In genomic region chr15:42553549-42553948, GRCh38 we compare ENCODE assay signal across 18 cellular contexts. TPM values are rescaled to one million over a fixed set of nuclear protein-coding genes. Genes with fewer than 3 reads are reported as not detected.
DNase-seq lines count a peak whose midpoint lies in the region; ATAC-seq, FAIRE-seq and TF ChIP-seq lines count a peak whose summit lies in the region.
"Had no signal": no experiment of that assay in that cellular context is flagged by ENCODE, and none has a peak within 500 bp of the region (broad histone marks: within the 10 kb centered on the region; RNA-seq: fewer than 3 reads in every experiment).

No MANE protein-coding gene starts in this region.

- peaks cover 27% of the 10 kb centered on the region for H3K4me1 Mint-ChIP-seq in activated naive CD8-positive, alpha-beta T cell treated with anti-CD3 and anti-CD28 coated beads, Interleukin-2, amount 10 ng/mL, durations not matched to agents 7 days and 5 days
- peaks cover 25% of the 10 kb centered on the region for H3K4me1 Mint-ChIP-seq in activated naive CD8-positive, alpha-beta T cell treated with anti-CD3 and anti-CD28 coated beads, Interleukin-2, amount 50 U/mL, for 24 hours

- peaks cover 86% of the 10 kb centered on the region for H3K79me2 ChIP-seq in OCI-LY7 (ENCODE audit: insufficient read depth, low read depth, low read length)
- H3K79me2 ChIP-seq in K562 (ENCODE audit: control insufficient read depth, insufficient read depth, low read length), result peaks cover 77% of the 10 kb centered on the region

- no TSS peak for BruUV-seq in OCI-LY7 (replicated peaks; lab: Mats Ljungman, UMichigan)
- no TSS peak for BruUV-seq in K562 (replicated peaks; lab: Mats Ljungman, UMichigan)

- H3K9me3 ChIP-seq in OCI-LY7 (ENCODE audit: low read length) (no peaks in the 10 kb centered on the region), K562 (replicated peaks; ENCODE audit: control insufficient read depth, insufficient read depth, low read depth, low read length) (no peaks in the 10 kb centered on the region), upper lobe of right lung (no peaks in the 10 kb centered on the region), ascending aorta (no peaks in the 10 kb centered on the region)
- H3K9me3 ChIP-seq: Caco-2 had no signal

- no peak overlapping the region for H3K9ac ChIP-seq in K562 (ENCODE audit: insufficient read depth in 1 of 2, low read depth in 2 of 2, low read length in 2 of 2)

- no peak for TF ChIP-seq RAD21 in K562 (CRISPR knock-in tag; conservative IDR thresholded peaks at IDR 0.05 in 1 of 2, IDR thresholded peaks at IDR 0.05 in 1 of 2)

- intact Hi-C loops in OCI-LY7 (cut with micrococcal nuclease; ENCODE audit: unreplicated experiment), result loop anchor here (10.0 kb wide), 1 partner anchor 279 kb away; the partner anchor contains the start of genes GANC and TMEM87A
- intact Hi-C loops in K562 (cut with micrococcal nuclease), result no loop called here
- intact Hi-C loops in upper lobe of right lung (cut with DNase I), result loop anchor here (10.0 kb wide), 1 partner anchor 91 kb away; no protein-coding TSS in a partner anchor
- intact Hi-C loops in ascending aorta (cut with DNase I), result no loop called here

- H3K27me3 ChIP-seq in K562 (ENCODE audit: control insufficient read depth in 2 of 2, insufficient read depth in 2 of 2, low read length in 2 of 2), result no peaks in the 10 kb centered on the region
- no peaks in the 10 kb centered on the region for H3K27me3 ChIP-seq in upper lobe of right lung
- H3K27me3 ChIP-seq in ascending aorta, result no peaks in the 10 kb centered on the region

- H3K4me3 Mint-ChIP-seq in activated naive CD8-positive, alpha-beta T cell treated with anti-CD3 and anti-CD28 coated beads, Interleukin-2, amount 10 ng/mL, durations not matched to agents 7 days and 5 days, result no peak overlapping the region
- no peak overlapping the region for H3K4me3 Mint-ChIP-seq in activated naive CD8-positive, alpha-beta T cell treated with anti-CD3 and anti-CD28 coated beads, Interleukin-2, amount 50 U/mL, for 24 hours
- H3K4me3 Mint-ChIP-seq: H9 had no signal

- ATAC-seq in activated naive CD8-positive, alpha-beta T cell treated with anti-CD3 and anti-CD28 coated beads, Interleukin-2, amount 10 ng/mL, durations not matched to agents 7 days and 5 days (ENCODE audit: low read depth), result no peak
- ATAC-seq in activated naive CD8-positive, alpha-beta T cell treated with anti-CD3 and anti-CD28 coated beads, Interleukin-2, amount 50 U/mL, for 24 hours, result no peak
- ATAC-seq in K562 (no peak), upper lobe of right lung (no peak)

- TF ChIP-seq EP300 in K562 (IDR thresholded peaks at IDR 0.05; ENCODE audit: low read length), result no peak; the same call in 1 of the 2 replicates

- POLR2A ChIA-PET in activated naive CD8-positive, alpha-beta T cell treated with anti-CD3 and anti-CD28 coated beads, Interleukin-2, amount 10 ng/mL, durations not matched to agents 7 days and 5 days (lab: Charles Lee), result no interaction called here
- POLR2A ChIA-PET in OCI-LY7 (lab: Charles Lee) (interaction anchor here (0.6 kb wide), 1 partner anchor 9 kb away, joined by 4 read pairs; no protein-coding TSS in a partner anchor), K562 (lab: Yijun Ruan, JAX) (interaction anchor here (0.6 to 1.0 kb wide), 2 partner anchors 34 to 54 kb away, joined by 3 to 5 read pairs; no protein-coding TSS in a partner anchor)

- H3K4me2 ChIP-seq in OCI-LY7 (ENCODE audit: low read length) (peak overlapping the region; percentile 12; the same call in 1 of the 2 replicates), K562 (ENCODE audit: insufficient read depth, low read length) (0 out of 2 replicates have a peak overlapping the region, but pooled peaks have one; percentile 12)

- peaks cover 65% of the 10 kb centered on the region for H3K36me3 ChIP-seq in OCI-LY7 (ENCODE audit: insufficient read depth, low read length)
- peaks cover 47% of the 10 kb centered on the region; the same call in 2 of the 3 replicates for H3K36me3 ChIP-seq in K562 (ENCODE audit: control insufficient read depth, insufficient read depth, low read length)
- H3K36me3 ChIP-seq in upper lobe of right lung, result peaks cover 7% of the 10 kb centered on the region
- H3K36me3 ChIP-seq in ascending aorta, result peaks cover 0 to 3% of the 10 kb centered on the region in 2 donors

- CTCF ChIA-PET in OCI-LY7 (lab: Charles Lee; ENCODE audit: unreplicated experiment), result no interaction called here
- CTCF ChIA-PET in K562 (lab: Yijun Ruan, JAX; ENCODE audit: low intra/inter-chr PET ratio), result no interaction called here

- TF ChIP-seq CTCF in OCI-LY7 (conservative IDR thresholded peaks at IDR 0.05; ENCODE audit: low read length), result no peak
- no peak for TF ChIP-seq CTCF in K562 (IDR thresholded peaks at IDR 0.05 in 2 of 3, conservative IDR thresholded peaks at IDR 0.05 in 1 of 3; ENCODE audit: insufficient read depth in 2 of 3, low read depth in 1 of 3, low read length in 3 of 3)
- TF ChIP-seq CTCF in upper lobe of right lung (IDR thresholded peaks at IDR 0.05), result no peak
- no peak for TF ChIP-seq CTCF in ascending aorta (IDR thresholded peaks at IDR 0.05)

- H3K27ac ChIP-seq in OCI-LY7 (ENCODE audit: low read depth, low read length, poor library complexity, severe bottlenecking), result no peak overlapping the region
- H3K27ac ChIP-seq in K562 (ENCODE audit: extremely low read depth, low read depth, low read length), result no peak overlapping the region
- peak overlapping the region; percentile 30 for H3K27ac ChIP-seq in upper lobe of right lung
- no peak overlapping the region for H3K27ac ChIP-seq in ascending aorta
- H3K27ac ChIP-seq: C4-2B, HL-60 had no signal

- TF ChIP-seq POLR2A in K562 (conservative IDR thresholded peaks at IDR 0.05), result no peak

- no peaks in the 10 kb centered on the region for H3K9me3 Mint-ChIP-seq in activated naive CD8-positive, alpha-beta T cell treated with anti-CD3 and anti-CD28 coated beads, Interleukin-2, amount 10 ng/mL, durations not matched to agents 7 days and 5 days
- no peaks in the 10 kb centered on the region for H3K9me3 Mint-ChIP-seq in activated naive CD8-positive, alpha-beta T cell treated with anti-CD3 and anti-CD28 coated beads, Interleukin-2, amount 50 U/mL, for 24 hours
- H3K9me3 Mint-ChIP-seq: H9 had no signal

- no peaks in the 10 kb centered on the region for H3K9me2 ChIP-seq in OCI-LY7 (ENCODE audit: insufficient read depth, low read length)

- H3K36me3 Mint-ChIP-seq in activated naive CD8-positive, alpha-beta T cell treated with anti-CD3 and anti-CD28 coated beads, Interleukin-2, amount 10 ng/mL, durations not matched to agents 7 days and 5 days, result peaks cover 17% of the 10 kb centered on the region
- peaks cover 26% of the 10 kb centered on the region for H3K36me3 Mint-ChIP-seq in activated naive CD8-positive, alpha-beta T cell treated with anti-CD3 and anti-CD28 coated beads, Interleukin-2, amount 50 U/mL, for 24 hours (ENCODE audit: low read depth)

- DNase-seq in activated naive CD8-positive, alpha-beta T cell treated with anti-CD3 and anti-CD28 coated beads, Interleukin-2, amount 10 ng/mL, durations not matched to agents 7 days and 5 days, result no peak
- no peak for DNase-seq in activated naive CD8-positive, alpha-beta T cell treated with anti-CD3 and anti-CD28 coated beads, Interleukin-2, amount 50 U/mL, for 24 hours
- no peak for DNase-seq in OCI-LY7 (ENCODE audit: low spot score)
- no peak for DNase-seq in K562 (ENCODE audit: extremely low read depth in 1 of 4, low spot score in 3 of 4)
- DNase-seq in upper lobe of right lung, result no peak
- DNase-seq in 8988T, result no peak
- DNase-seq in ascending aorta (ENCODE audit: low spot score in 2 of 2), result no peak
- DNase-seq in LoVo (ENCODE audit: low spot score), result no peak
- DNase-seq: Caco-2, GF-D8, H9, Kasumi-1, NCI-H1417 treated with DMSO at 0.1 percent for 48 hours, NCI-H187 treated with DMSO at 0.1 percent for 48 hours, NCI-H226, NCI-H524 treated with DMSO at 0.1 percent for 48 hours had no signal

- no peak overlapping the region for H2AFZ ChIP-seq in OCI-LY7 (ENCODE audit: low read length)
- no peak overlapping the region for H2AFZ ChIP-seq in K562 (ENCODE audit: low read depth, low read length)

- H3K4me3 ChIP-seq in OCI-LY7 (ENCODE audit: low read depth, low read length, poor library complexity, severe bottlenecking) (no peak overlapping the region), K562 (no peak overlapping the region), upper lobe of right lung (no peak overlapping the region), ascending aorta (no peak overlapping the region)

- 14% methylated on average over 1 of the region's 1 CpG for WGBS in K562 (ENCODE audit: insufficient coverage, low coverage, missing lambda C conversion rate)

- H3K4me1 ChIP-seq in OCI-LY7 (ENCODE audit: insufficient read depth, low read length, poor library complexity, severe bottlenecking) (peaks cover 23% of the 10 kb centered on the region), K562 (replicated peaks in 1 of 2; ENCODE audit: control insufficient read depth in 2 of 2, insufficient read depth in 2 of 2, low read length in 2 of 2) (peaks cover 4 to 6% of the 10 kb centered on the region in 2 experiments; a peak in 3 of 5 replicates), upper lobe of right lung (peaks cover 9% of the 10 kb centered on the region), ascending aorta (peaks cover 0 to 4% of the 10 kb centered on the region in 2 donors)
- H3K4me1 ChIP-seq: Caco-2 had no signal

- in situ Hi-C loops in K562 (cut with MboI), result no loop called here

- H3K27ac Mint-ChIP-seq in activated naive CD8-positive, alpha-beta T cell treated with anti-CD3 and anti-CD28 coated beads, Interleukin-2, amount 10 ng/mL, durations not matched to agents 7 days and 5 days, result peak overlapping the region; percentile 43
- no peak overlapping the region for H3K27ac Mint-ChIP-seq in activated naive CD8-positive, alpha-beta T cell treated with anti-CD3 and anti-CD28 coated beads, Interleukin-2, amount 50 U/mL, for 24 hours

- H3K27me3 Mint-ChIP-seq in activated naive CD8-positive, alpha-beta T cell treated with anti-CD3 and anti-CD28 coated beads, Interleukin-2, amount 10 ng/mL, durations not matched to agents 7 days and 5 days, result no peaks in the 10 kb centered on the region
- no peaks in the 10 kb centered on the region for H3K27me3 Mint-ChIP-seq in activated naive CD8-positive, alpha-beta T cell treated with anti-CD3 and anti-CD28 coated beads, Interleukin-2, amount 50 U/mL, for 24 hours

- FAIRE-seq in K562 (lab: Jason Lieb, UNC), result no peak

- H4K20me1 ChIP-seq in OCI-LY7 (ENCODE audit: insufficient read depth, low read length) (no peaks in the 10 kb centered on the region), K562 (replicated peaks; ENCODE audit: control insufficient read depth, insufficient read depth, low read length) (peaks cover 5% of the 10 kb centered on the region; the same call in 1 of the 2 replicates)

- no peaks in the 10 kb centered on the region for H3K9me1 ChIP-seq in K562 (ENCODE audit: control insufficient read depth, insufficient read depth, low read length)

RNA-seq across cellular contexts. Expression of gene HAUS2, which starts 4.9 kb away (rescaled TPM):
- 10 to 100 TPM; 28.7 to 30.2 TPM for total RNA-seq in activated naive CD8-positive, alpha-beta T cell treated with anti-CD3 and anti-CD28 coated beads, Interleukin-2, amount 10 ng/mL, durations not matched to agents 7 days and 5 days
- total RNA-seq in OCI-LY7 (2014; rRNA removed; shearing (Covaris generic)), result 44.9 and 50.4 TPM in 2 replicates
- total RNA-seq in OCI-LY7 (2022) (40.3 and 43.7 TPM in 2 replicates), K562 (2014; rRNA removed) (30.6 and 37.0 TPM in 2 replicates), K562 (2014; rRNA removed; fragmentation: Illumina TruSeq; extraction: Trizol) (58.6 and 67.7 TPM in 2 replicates), K562 (2015; rRNA removed; fragmentation: Illumina TruSeq; extraction: Trizol) (48.8 and 54.1 TPM in 2 replicates), K562 (2021) (43.3 and 48.9 TPM in 2 replicates), upper lobe of right lung (17.1 TPM), ascending aorta (92.6 TPM)
- 17.7 and 33.3 TPM in 2 replicates for total RNA-seq in K562 (2011; cell fraction: chromatin; rRNA removed; ENCODE audit: low replicate concordance)
- total RNA-seq in K562 (2011; cell fraction: nucleolus; rRNA removed), result 12.5 and 13.2 TPM in 2 replicates
- total RNA-seq in K562 (2011; cell fraction: nucleoplasm; rRNA removed), result 19.1 and 35.8 TPM in 2 replicates
- polyA plus RNA-seq in K562 (2011; rRNA removed) (43.3 and 64.9 TPM in 2 replicates), K562 (2014; fragmentation: Illumina TruSeq; extraction: Trizol) (49.7 and 60.8 TPM in 2 replicates), K562 (2014; fragmentation: Nextera tagmentation; extraction: Ambion mirVana) (10 to 100 TPM; 51.6 to 57.8 TPM), K562 (2014; rRNA removed) (42.8 and 47.7 TPM in 2 replicates)
- polyA plus RNA-seq in K562 (2011; cell fraction: cytosol; rRNA removed), result 14.2 and 23.3 TPM in 2 replicates
- polyA plus RNA-seq in K562 (2011; cell fraction: nucleus; rRNA removed), result 8.9 and 9.2 TPM in 2 replicates
- polyA plus RNA-seq in K562 (2012), result 25.3 and 44.8 TPM in 2 replicates
- 36.0 and 41.6 TPM in 2 replicates for polyA minus RNA-seq in K562 (2011; rRNA and poly(A)+ RNA removed)
- polyA minus RNA-seq in K562 (2011; cell fraction: cytosol; rRNA and poly(A)+ RNA removed), result 9.2 and 21.6 TPM in 2 replicates
- 5.8 and 8.3 TPM in 2 replicates for polyA minus RNA-seq in K562 (2011; cell fraction: nucleus; rRNA and poly(A)+ RNA removed)

RNA-seq across cellular contexts. Expression of gene LRRC57, which starts 5.0 kb away (rescaled TPM):
- 10 to 100 TPM; 24.5 to 25.8 TPM for total RNA-seq in activated naive CD8-positive, alpha-beta T cell treated with anti-CD3 and anti-CD28 coated beads, Interleukin-2, amount 10 ng/mL, durations not matched to agents 7 days and 5 days
- 17.9 and 18.5 TPM in 2 replicates for total RNA-seq in OCI-LY7 (2014; rRNA removed; shearing (Covaris generic))
- 21.1 and 29.0 TPM in 2 replicates for total RNA-seq in OCI-LY7 (2022)
- total RNA-seq in K562 (2011; cell fraction: chromatin; rRNA removed; ENCODE audit: low replicate concordance), result 13.6 and 19.2 TPM in 2 replicates
- 6.5 and 6.7 TPM in 2 replicates for total RNA-seq in K562 (2011; cell fraction: nucleolus; rRNA removed)
- total RNA-seq in K562 (2011; cell fraction: nucleoplasm; rRNA removed), result 13.9 and 23.0 TPM in 2 replicates
- 7.9 and 9.8 TPM in 2 replicates for total RNA-seq in K562 (2014; rRNA removed)
- total RNA-seq in K562 (2014; rRNA removed; fragmentation: Illumina TruSeq; extraction: Trizol), result 19.1 and 19.7 TPM in 2 replicates
- total RNA-seq in K562 (2015; rRNA removed; fragmentation: Illumina TruSeq; extraction: Trizol), result 15.4 and 16.1 TPM in 2 replicates
- total RNA-seq in K562 (2021), result 18.9 and 20.4 TPM in 2 replicates
- 14.0 and 14.8 TPM in 2 replicates for polyA plus RNA-seq in K562 (2011; rRNA removed)
- 9.5 and 14.7 TPM in 2 replicates for polyA plus RNA-seq in K562 (2011; cell fraction: cytosol; rRNA removed)
- polyA plus RNA-seq in K562 (2011; cell fraction: nucleus; rRNA removed), result 6.4 and 7.7 TPM in 2 replicates
- polyA plus RNA-seq in K562 (2012), result 10.3 and 17.1 TPM in 2 replicates
- 17.0 and 17.9 TPM in 2 replicates for polyA plus RNA-seq in K562 (2014; fragmentation: Illumina TruSeq; extraction: Trizol)
- polyA plus RNA-seq in K562 (2014; fragmentation: Nextera tagmentation; extraction: Ambion mirVana), result 1 to 10 TPM; 3.9 to 7.2 TPM
- 9.5 and 10.8 TPM in 2 replicates for polyA plus RNA-seq in K562 (2014; rRNA removed)
- 17.0 and 25.0 TPM in 2 replicates for polyA minus RNA-seq in K562 (2011; rRNA and poly(A)+ RNA removed)
- 5.6 and 7.8 TPM in 2 replicates for polyA minus RNA-seq in K562 (2011; cell fraction: cytosol; rRNA and poly(A)+ RNA removed)
- 4.4 and 7.0 TPM in 2 replicates for polyA minus RNA-seq in K562 (2011; cell fraction: nucleus; rRNA and poly(A)+ RNA removed)
- total RNA-seq in upper lobe of right lung, result 25.9 TPM
- 1.6 TPM for total RNA-seq in ascending aorta

RNA-seq across cellular contexts. Expression of gene STARD9, which starts 21.9 kb away (rescaled TPM):
- total RNA-seq in activated naive CD8-positive, alpha-beta T cell treated with anti-CD3 and anti-CD28 coated beads, Interleukin-2, amount 10 ng/mL, durations not matched to agents 7 days and 5 days, result 10 to 100 TPM; 14.0 to 16.1 TPM
- 15.3 and 15.4 TPM in 2 replicates for total RNA-seq in OCI-LY7 (2014; rRNA removed; shearing (Covaris generic))
- total RNA-seq in OCI-LY7 (2022) (8.9 and 9.4 TPM in 2 replicates), K562 (2014; rRNA removed) (2.5 and 3.5 TPM in 2 replicates), K562 (2014; rRNA removed; fragmentation: Illumina TruSeq; extraction: Trizol) (3.7 and 3.9 TPM in 2 replicates), K562 (2015; rRNA removed; fragmentation: Illumina TruSeq; extraction: Trizol) (3.0 and 3.7 TPM in 2 replicates), K562 (2021) (3.9 and 6.0 TPM in 2 replicates), upper lobe of right lung (15.4 TPM), ascending aorta (62.7 TPM)
- 83.3 and 91.0 TPM in 2 replicates for total RNA-seq in K562 (2011; cell fraction: chromatin; rRNA removed; ENCODE audit: low replicate concordance)
- 31.4 and 33.6 TPM in 2 replicates for total RNA-seq in K562 (2011; cell fraction: nucleolus; rRNA removed)
- total RNA-seq in K562 (2011; cell fraction: nucleoplasm; rRNA removed), result 43.4 and 46.9 TPM in 2 replicates
- polyA plus RNA-seq in K562 (2011; rRNA removed) (3.9 and 5.0 TPM in 2 replicates), K562 (2014; fragmentation: Illumina TruSeq; extraction: Trizol) (3.7 and 3.8 TPM in 2 replicates), K562 (2014; fragmentation: Nextera tagmentation; extraction: Ambion mirVana) (under 1 TPM; 0.45 to 0.71 TPM), K562 (2014; rRNA removed) (3.6 and 4.8 TPM in 2 replicates)
- polyA plus RNA-seq in K562 (2011; cell fraction: cytosol; rRNA removed), result 2.4 and 2.6 TPM in 2 replicates
- polyA plus RNA-seq in K562 (2011; cell fraction: nucleus; rRNA removed), result 22.8 and 29.8 TPM in 2 replicates
- 1.8 and 4.2 TPM in 2 replicates for polyA plus RNA-seq in K562 (2012)
- polyA minus RNA-seq in K562 (2011; rRNA and poly(A)+ RNA removed), result 7.9 and 8.6 TPM in 2 replicates
- 2.5 TPM in 2 replicates for polyA minus RNA-seq in K562 (2011; cell fraction: cytosol; rRNA and poly(A)+ RNA removed)
- 11.8 and 15.1 TPM in 2 replicates for polyA minus RNA-seq in K562 (2011; cell fraction: nucleus; rRNA and poly(A)+ RNA removed)

RNA-seq across cellular contexts. Expression of gene SNAP23, which starts 58.1 kb away (rescaled TPM):
- 10 to 100 TPM; 47.6 to 57.9 TPM for total RNA-seq in activated naive CD8-positive, alpha-beta T cell treated with anti-CD3 and anti-CD28 coated beads, Interleukin-2, amount 10 ng/mL, durations not matched to agents 7 days and 5 days
- 19.9 and 49.1 TPM in 2 replicates for total RNA-seq in OCI-LY7 (2014; rRNA removed; shearing (Covaris generic))
- 48.3 and 54.1 TPM in 2 replicates for total RNA-seq in OCI-LY7 (2022)
- 73.6 and 212 TPM in 2 replicates for total RNA-seq in K562 (2011; cell fraction: chromatin; rRNA removed; ENCODE audit: low replicate concordance)
- 47.9 and 52.2 TPM in 2 replicates for total RNA-seq in K562 (2011; cell fraction: nucleolus; rRNA removed)
- 117 and 168 TPM in 2 replicates for total RNA-seq in K562 (2011; cell fraction: nucleoplasm; rRNA removed)
- 71.6 and 79.2 TPM in 2 replicates for total RNA-seq in K562 (2014; rRNA removed)
- total RNA-seq in K562 (2014; rRNA removed; fragmentation: Illumina TruSeq; extraction: Trizol), result 123 and 151 TPM in 2 replicates
- 139 and 146 TPM in 2 replicates for total RNA-seq in K562 (2015; rRNA removed; fragmentation: Illumina TruSeq; extraction: Trizol)
- 74.5 and 78.9 TPM in 2 replicates for total RNA-seq in K562 (2021)
- 86.1 and 130 TPM in 2 replicates for polyA plus RNA-seq in K562 (2011; rRNA removed)
- 29.4 and 62.8 TPM in 2 replicates for polyA plus RNA-seq in K562 (2011; cell fraction: cytosol; rRNA removed)
- polyA plus RNA-seq in K562 (2011; cell fraction: nucleus; rRNA removed), result 35.7 and 48.2 TPM in 2 replicates
- polyA plus RNA-seq in K562 (2012), result 89.0 and 148 TPM in 2 replicates
- 168 and 223 TPM in 2 replicates for polyA plus RNA-seq in K562 (2014; fragmentation: Illumina TruSeq; extraction: Trizol)
- polyA plus RNA-seq in K562 (2014; fragmentation: Nextera tagmentation; extraction: Ambion mirVana), result 100 to 1,000 TPM in 1 of 2 experiments, 10 to 100 TPM in 1; 84.1 to 117 TPM
- 105 and 120 TPM in 2 replicates for polyA plus RNA-seq in K562 (2014; rRNA removed)
- polyA minus RNA-seq in K562 (2011; rRNA and poly(A)+ RNA removed), result 112 and 131 TPM in 2 replicates
- polyA minus RNA-seq in K562 (2011; cell fraction: cytosol; rRNA and poly(A)+ RNA removed), result 45.5 and 56.4 TPM in 2 replicates
- 24.9 and 45.7 TPM in 2 replicates for polyA minus RNA-seq in K562 (2011; cell fraction: nucleus; rRNA and poly(A)+ RNA removed)
- total RNA-seq in upper lobe of right lung, result 81.9 TPM
- 31.8 TPM for total RNA-seq in ascending aorta

Comparison
In these comparisons a context has a peak if more than half of its experiments do, and no peak if none do; other contexts are left out.
1. intact Hi-C loops: an anchor here in OCI-LY7 (10.0 kb wide) and upper lobe of right lung (10.0 kb wide); none called in K562 and ascending aorta.